In the genomic region with DNA sequence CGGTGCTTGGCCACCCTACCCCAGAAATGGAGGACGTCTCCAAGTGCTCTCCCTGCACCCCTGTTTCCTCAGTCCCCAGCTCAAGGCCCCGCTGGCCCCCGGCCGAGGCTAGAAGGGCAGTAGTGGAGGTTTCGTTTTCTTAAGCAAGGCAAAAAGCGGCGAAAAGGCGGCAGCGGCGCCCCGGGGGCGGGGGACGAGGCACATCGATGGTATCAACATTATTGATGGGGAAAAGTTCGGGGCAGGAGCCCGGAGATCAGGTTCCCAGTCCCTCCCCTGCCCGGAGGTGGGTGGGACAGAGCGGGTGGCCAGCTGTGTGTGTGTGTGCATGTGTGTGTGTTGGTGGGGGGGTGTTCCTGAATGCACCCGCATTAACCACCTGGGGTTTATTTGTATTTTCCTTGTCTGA, we compare ENCODE assay signal across 1 cellular context.
TF ChIP-seq lines count a peak whose summit lies in the region.

No MANE protein-coding gene starts in this region.

TF ChIP-seq in GM23338, 12 proteins besides CTCF, POLR2A, EP300 and RAD21:
- TF ChIP-seq, protein P1, sequence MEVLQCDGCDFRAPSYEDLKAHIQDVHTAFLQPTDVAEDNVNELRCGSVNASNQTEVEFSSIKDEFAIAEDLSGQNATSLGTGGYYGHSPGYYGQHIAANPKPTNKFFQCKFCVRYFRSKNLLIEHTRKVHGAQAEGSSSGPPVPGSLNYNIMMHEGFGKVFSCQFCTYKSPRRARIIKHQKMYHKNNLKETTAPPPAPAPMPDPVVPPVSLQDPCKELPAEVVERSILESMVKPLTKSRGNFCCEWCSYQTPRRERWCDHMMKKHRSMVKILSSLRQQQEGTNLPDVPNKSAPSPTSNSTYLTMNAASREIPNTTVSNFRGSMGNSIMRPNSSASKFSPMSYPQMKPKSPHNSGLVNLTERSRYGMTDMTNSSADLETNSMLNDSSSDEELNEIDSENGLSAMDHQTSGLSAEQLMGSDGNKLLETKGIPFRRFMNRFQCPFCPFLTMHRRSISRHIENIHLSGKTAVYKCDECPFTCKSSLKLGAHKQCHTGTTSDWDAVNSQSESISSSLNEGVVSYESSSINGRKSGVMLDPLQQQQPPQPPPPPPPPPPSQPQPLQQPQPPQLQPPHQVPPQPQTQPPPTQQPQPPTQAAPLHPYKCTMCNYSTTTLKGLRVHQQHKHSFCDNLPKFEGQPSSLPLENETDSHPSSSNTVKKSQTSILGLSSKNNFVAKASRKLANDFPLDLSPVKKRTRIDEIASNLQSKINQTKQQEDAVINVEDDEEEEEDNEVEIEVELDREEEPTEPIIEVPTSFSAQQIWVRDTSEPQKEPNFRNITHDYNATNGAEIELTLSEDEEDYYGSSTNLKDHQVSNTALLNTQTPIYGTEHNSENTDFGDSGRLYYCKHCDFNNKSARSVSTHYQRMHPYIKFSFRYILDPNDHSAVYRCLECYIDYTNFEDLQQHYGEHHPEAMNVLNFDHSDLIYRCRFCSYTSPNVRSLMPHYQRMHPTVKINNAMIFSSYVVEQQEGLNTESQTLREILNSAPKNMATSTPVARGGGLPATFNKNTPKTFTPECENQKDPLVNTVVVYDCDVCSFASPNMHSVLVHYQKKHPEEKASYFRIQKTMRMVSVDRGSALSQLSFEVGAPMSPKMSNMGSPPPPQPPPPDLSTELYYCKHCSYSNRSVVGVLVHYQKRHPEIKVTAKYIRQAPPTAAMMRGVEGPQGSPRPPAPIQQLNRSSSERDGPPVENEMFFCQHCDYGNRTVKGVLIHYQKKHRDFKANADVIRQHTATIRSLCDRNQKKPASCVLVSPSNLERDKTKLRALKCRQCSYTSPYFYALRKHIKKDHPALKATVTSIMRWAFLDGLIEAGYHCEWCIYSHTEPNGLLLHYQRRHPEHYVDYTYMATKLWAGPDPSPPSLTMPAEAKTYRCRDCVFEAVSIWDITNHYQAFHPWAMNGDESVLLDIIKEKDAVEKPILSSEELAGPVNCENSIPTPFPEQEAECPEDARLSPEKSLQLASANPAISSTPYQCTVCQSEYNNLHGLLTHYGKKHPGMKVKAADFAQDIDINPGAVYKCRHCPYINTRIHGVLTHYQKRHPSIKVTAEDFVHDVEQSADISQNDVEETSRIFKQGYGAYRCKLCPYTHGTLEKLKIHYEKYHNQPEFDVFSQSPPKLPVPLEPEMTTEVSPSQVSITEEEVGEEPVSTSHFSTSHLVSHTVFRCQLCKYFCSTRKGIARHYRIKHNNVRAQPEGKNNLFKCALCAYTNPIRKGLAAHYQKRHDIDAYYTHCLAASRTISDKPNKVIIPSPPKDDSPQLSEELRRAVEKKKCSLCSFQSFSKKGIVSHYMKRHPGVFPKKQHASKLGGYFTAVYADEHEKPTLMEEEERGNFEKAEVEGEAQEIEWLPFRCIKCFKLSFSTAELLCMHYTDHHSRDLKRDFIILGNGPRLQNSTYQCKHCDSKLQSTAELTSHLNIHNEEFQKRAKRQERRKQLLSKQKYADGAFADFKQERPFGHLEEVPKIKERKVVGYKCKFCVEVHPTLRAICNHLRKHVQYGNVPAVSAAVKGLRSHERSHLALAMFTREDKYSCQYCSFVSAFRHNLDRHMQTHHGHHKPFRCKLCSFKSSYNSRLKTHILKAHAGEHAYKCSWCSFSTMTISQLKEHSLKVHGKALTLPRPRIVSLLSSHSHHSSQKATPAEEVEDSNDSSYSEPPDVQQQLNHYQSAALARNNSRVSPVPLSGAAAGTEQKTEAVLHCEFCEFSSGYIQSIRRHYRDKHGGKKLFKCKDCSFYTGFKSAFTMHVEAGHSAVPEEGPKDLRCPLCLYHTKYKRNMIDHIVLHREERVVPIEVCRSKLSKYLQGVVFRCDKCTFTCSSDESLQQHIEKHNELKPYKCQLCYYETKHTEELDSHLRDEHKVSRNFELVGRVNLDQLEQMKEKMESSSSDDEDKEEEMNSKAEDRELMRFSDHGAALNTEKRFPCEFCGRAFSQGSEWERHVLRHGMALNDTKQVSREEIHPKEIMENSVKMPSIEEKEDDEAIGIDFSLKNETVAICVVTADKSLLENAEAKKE (CRISPR knock-in tag; IDR thresholded peaks at IDR 0.05), result no peak
- TF ChIP-seq ZNF331 (CRISPR knock-in tag; IDR thresholded peaks at IDR 0.05; ENCODE audit: low read depth), result no peak
